In the genomic region with DNA sequence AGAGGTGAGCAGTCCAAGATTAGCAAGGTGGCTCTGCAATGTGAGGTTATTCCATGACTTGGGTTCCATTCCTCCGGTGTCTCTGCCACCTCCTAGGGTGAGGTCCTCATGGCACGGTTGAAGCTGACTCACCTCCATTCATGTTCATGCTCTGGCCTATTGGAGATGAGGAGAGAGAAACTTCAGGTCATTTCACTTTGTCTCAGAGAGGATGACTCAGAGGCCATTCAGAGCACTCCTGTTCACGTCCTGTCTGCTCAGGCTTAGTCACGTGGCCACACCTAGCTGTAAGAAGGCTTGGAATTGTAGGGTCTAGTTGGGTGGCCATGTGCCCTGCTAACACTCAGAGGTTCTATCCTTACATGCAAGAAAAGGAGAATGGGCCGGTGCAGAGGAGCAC, we compare ENCODE assay signal across 10 cellular contexts.
DNase-seq lines count a peak whose midpoint lies in the region; ATAC-seq, FAIRE-seq and TF ChIP-seq lines count a peak whose summit lies in the region.
"Had no signal": no experiment of that assay in that cellular context is flagged by ENCODE, and none has a peak within 500 bp of the region (broad histone marks: within the 10 kb centered on the region; RNA-seq: fewer than 3 reads in every experiment).

No MANE protein-coding gene starts in this region.

- ATAC-seq in activated CD4-positive, alpha-beta T cell treated with anti-CD3 and anti-CD28 coated beads for 36 hours = peak; percentile 99
- ATAC-seq in HG02884 (IDR thresholded peaks at IDR 0.05; ENCODE audit: unreplicated experiment) = no peak

- H3K4me3 Mint-ChIP-seq in activated CD4-positive, alpha-beta T cell treated with anti-CD3 and anti-CD28 coated beads for 36 hours = no peak overlapping the region
- H3K4me3 Mint-ChIP-seq in chondrocyte (ENCODE audit: unreplicated experiment) = no peak overlapping the region

- H3K4me3 ChIP-seq in MG63 (no peak overlapping the region), epithelial cell of esophagus (ENCODE audit: low read length) (no peak overlapping the region), small intestine (ENCODE audit: low read depth in 1 of 2, low read length in 2 of 2) (no peak overlapping the region)

- peaks cover 15% of the 10 kb centered on the region for H3K27me3 Mint-ChIP-seq in activated CD4-positive, alpha-beta T cell treated with anti-CD3 and anti-CD28 coated beads for 36 hours
- no peaks in the 10 kb centered on the region for H3K27me3 Mint-ChIP-seq in chondrocyte (ENCODE audit: low read depth)

- CTCF ChIA-PET in activated CD4-positive, alpha-beta T cell treated with anti-CD3 and anti-CD28 coated beads for 36 hours (lab: Charles Lee) = interaction anchor here (0.5 to 1.0 kb wide), 2 partner anchors 13 to 51 kb away, joined by 3 read pairs; no protein-coding TSS in a partner anchor

- no peak overlapping the region for H3K27ac ChIP-seq in small intestine (ENCODE audit: low read depth in 1 of 2, low read length in 1 of 2)

- no peak overlapping the region for H3K27ac Mint-ChIP-seq in activated CD4-positive, alpha-beta T cell treated with anti-CD3 and anti-CD28 coated beads for 36 hours
- H3K27ac Mint-ChIP-seq in chondrocyte (ENCODE audit: unreplicated experiment) = no peak overlapping the region

- H3K9me3 ChIP-seq in MG63 (peaks cover 3% of the 10 kb centered on the region), small intestine (ENCODE audit: control insufficient read depth, low read depth) (no peaks in the 10 kb centered on the region)
- H3K9me3 ChIP-seq: BE2C had no signal

- WGBS in small intestine, 3 donors = 24 to 64% (median 38%) methylated on average over 5 of the region's 5 CpGs

- POLR2A ChIA-PET in activated CD4-positive, alpha-beta T cell treated with anti-CD3 and anti-CD28 coated beads for 36 hours (lab: Charles Lee) = no interaction called here

- H3K27me3 ChIP-seq in MG63 = no peaks in the 10 kb centered on the region
- peaks cover 0 to 4% of the 10 kb centered on the region in 2 donors for H3K27me3 ChIP-seq in small intestine (ENCODE audit: control insufficient read depth in 2 of 2, insufficient read depth in 2 of 2, low read length in 2 of 2)
- H3K27me3 ChIP-seq: BE2C had no signal

- H3K4me1 ChIP-seq in small intestine (ENCODE audit: control insufficient read depth in 2 of 2, insufficient read depth in 1 of 2, low read depth in 1 of 2, low read length in 1 of 2) = no peaks in the 10 kb centered on the region
- H3K4me1 ChIP-seq: BE2C had no signal

- no peak for TF ChIP-seq CTCF in epithelial cell of esophagus (IDR thresholded peaks at IDR 0.05; ENCODE audit: insufficient read depth, low read depth, low read length, missing control alignments)
- no peak for TF ChIP-seq CTCF in chondrocyte (IDR thresholded peaks at IDR 0.05)

- FAIRE-seq in small intestine (lab: Jason Lieb, UNC) = no peak

- peak; percentile 52 for DNase-seq in activated CD4-positive, alpha-beta T cell treated with anti-CD3 and anti-CD28 coated beads for 36 hours
- no peak for DNase-seq in activated CD4-positive, alpha-beta T cell treated with anti-CD3 and anti-CD28 coated beads, Interleukin-2, amount 50 U/mL, for 4 hours
- DNase-seq in MG63 = peak; percentile 78
- peak; percentile 100 for DNase-seq in epithelial cell of esophagus (ENCODE audit: low read depth)
- DNase-seq in small intestine = peak; percentile 92
- DNase-seq in chondrocyte (ENCODE audit: low spot score) = no peak
- DNase-seq in stimulated activated CD4-positive, alpha-beta T cell treated with anti-CD3 and anti-CD28 coated beads, Interleukin-2, amount 100 ng/mL, for 24 hours = no peak
- DNase-seq: BE2C, NCI-H1436 had no signal

- H3K4me1 Mint-ChIP-seq in activated CD4-positive, alpha-beta T cell treated with anti-CD3 and anti-CD28 coated beads for 36 hours = peaks cover 4% of the 10 kb centered on the region
- H3K4me1 Mint-ChIP-seq in chondrocyte (ENCODE audit: low read depth) = peaks cover 9% of the 10 kb centered on the region

- no peaks in the 10 kb centered on the region for H3K36me3 ChIP-seq in MG63
- H3K36me3 ChIP-seq in small intestine (ENCODE audit: control insufficient read depth in 2 of 2, insufficient read depth in 2 of 2, low read length in 2 of 2) = no peaks in the 10 kb centered on the region
- H3K36me3 ChIP-seq: BE2C had no signal

- peaks cover 18% of the 10 kb centered on the region for H3K9me3 Mint-ChIP-seq in activated CD4-positive, alpha-beta T cell treated with anti-CD3 and anti-CD28 coated beads for 36 hours (ENCODE audit: low read depth)
- peaks cover 29% of the 10 kb centered on the region for H3K9me3 Mint-ChIP-seq in chondrocyte (ENCODE audit: low read depth)

- peaks cover 1% of the 10 kb centered on the region for H3K36me3 Mint-ChIP-seq in activated CD4-positive, alpha-beta T cell treated with anti-CD3 and anti-CD28 coated beads for 36 hours (ENCODE audit: low read depth)
- peaks cover 9% of the 10 kb centered on the region for H3K36me3 Mint-ChIP-seq in chondrocyte (ENCODE audit: low read depth)

- intact Hi-C loops in activated CD4-positive, alpha-beta T cell treated with anti-CD3 and anti-CD28 coated beads for 36 hours (cut with DNase I, micrococcal nuclease) = no loop called here

Comparison
In these comparisons a context has a peak if more than half of its experiments do, and no peak if none do; other contexts are left out.
1. DNase-seq: peak in activated CD4-positive, alpha-beta T cell treated with anti-CD3 and anti-CD28 coated beads for 36 hours (single experiment), MG63 (single experiment), epithelial cell of esophagus (single experiment) and small intestine (single experiment); none in activated CD4-positive, alpha-beta T cell treated with anti-CD3 and anti-CD28 coated beads, Interleukin-2, amount 50 U/mL, for 4 hours (0 of 2), chondrocyte (single experiment) and stimulated activated CD4-positive, alpha-beta T cell treated with anti-CD3 and anti-CD28 coated beads, Interleukin-2, amount 100 ng/mL, for 24 hours (0 of 2).